ENCODE assay signal across 2 cellular contexts in genomic region chr3:117400303-117400702, GRCh38.
TF ChIP-seq lines count a peak whose summit lies in the region.

No MANE protein-coding gene starts in this region.

TF ChIP-seq in H1, 55 proteins besides CTCF, POLR2A, EP300 and RAD21:
- TF ChIP-seq POLR2AphosphoS5 (IDR thresholded peaks at IDR 0.05; ENCODE audit: low read depth, low read length) (no peak), BACH1 (IDR thresholded peaks at IDR 0.05; ENCODE audit: low read length) (no peak), JUN (IDR thresholded peaks at IDR 0.05; ENCODE audit: low read depth, low read length) (no peak), GABPA (IDR thresholded peaks at IDR 0.05; ENCODE audit: borderline replicate concordance, insufficient read depth, low read length) (no peak), SIN3A (conservative IDR thresholded peaks at IDR 0.05 in 1 of 2, IDR thresholded peaks at IDR 0.05 in 1 of 2; ENCODE audit: low read depth in 1 of 2, low read length in 2 of 2) (no peak), SAP30 (IDR thresholded peaks at IDR 0.05; ENCODE audit: insufficient read depth, insufficient replicate concordance, low read length) (no peak), JUND (IDR thresholded peaks at IDR 0.05; ENCODE audit: low read length) (no peak), KDM5A (IDR thresholded peaks at IDR 0.05; ENCODE audit: low read length) (no peak), GTF2F1 (IDR thresholded peaks at IDR 0.05; ENCODE audit: borderline replicate concordance, low read depth, low read length) (no peak), CHD2 (IDR thresholded peaks at IDR 0.05; ENCODE audit: low read length) (no peak), MAX (IDR thresholded peaks at IDR 0.05) (no peak), FOSL1 (IDR thresholded peaks at IDR 0.05; ENCODE audit: insufficient read depth, low read depth, low read length) (no peak), RBBP5 (IDR thresholded peaks at IDR 0.05; ENCODE audit: borderline replicate concordance, low read depth, low read length) (no peak)
- TF ChIP-seq, protein P1, sequence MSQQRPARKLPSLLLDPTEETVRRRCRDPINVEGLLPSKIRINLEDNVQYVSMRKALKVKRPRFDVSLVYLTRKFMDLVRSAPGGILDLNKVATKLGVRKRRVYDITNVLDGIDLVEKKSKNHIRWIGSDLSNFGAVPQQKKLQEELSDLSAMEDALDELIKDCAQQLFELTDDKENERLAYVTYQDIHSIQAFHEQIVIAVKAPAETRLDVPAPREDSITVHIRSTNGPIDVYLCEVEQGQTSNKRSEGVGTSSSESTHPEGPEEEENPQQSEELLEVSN (IDR thresholded peaks at IDR 0.05), result no peak
- TF ChIP-seq, protein P2, sequence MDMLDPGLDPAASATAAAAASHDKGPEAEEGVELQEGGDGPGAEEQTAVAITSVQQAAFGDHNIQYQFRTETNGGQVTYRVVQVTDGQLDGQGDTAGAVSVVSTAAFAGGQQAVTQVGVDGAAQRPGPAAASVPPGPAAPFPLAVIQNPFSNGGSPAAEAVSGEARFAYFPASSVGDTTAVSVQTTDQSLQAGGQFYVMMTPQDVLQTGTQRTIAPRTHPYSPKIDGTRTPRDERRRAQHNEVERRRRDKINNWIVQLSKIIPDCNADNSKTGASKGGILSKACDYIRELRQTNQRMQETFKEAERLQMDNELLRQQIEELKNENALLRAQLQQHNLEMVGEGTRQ (IDR thresholded peaks at IDR 0.05; ENCODE audit: low read length), result no peak

TF ChIP-seq in HepG2, 621 proteins besides CTCF, POLR2A, EP300 and RAD21:
- TF ChIP-seq MED8 (CRISPR knock-in tag; IDR thresholded peaks at IDR 0.05; ENCODE audit: insufficient replicate concordance), result no peak
- TF ChIP-seq ASH2L (IDR thresholded peaks at IDR 0.05; ENCODE audit: insufficient read length, low read depth, low read length), result no peak
- TF ChIP-seq, protein P3, sequence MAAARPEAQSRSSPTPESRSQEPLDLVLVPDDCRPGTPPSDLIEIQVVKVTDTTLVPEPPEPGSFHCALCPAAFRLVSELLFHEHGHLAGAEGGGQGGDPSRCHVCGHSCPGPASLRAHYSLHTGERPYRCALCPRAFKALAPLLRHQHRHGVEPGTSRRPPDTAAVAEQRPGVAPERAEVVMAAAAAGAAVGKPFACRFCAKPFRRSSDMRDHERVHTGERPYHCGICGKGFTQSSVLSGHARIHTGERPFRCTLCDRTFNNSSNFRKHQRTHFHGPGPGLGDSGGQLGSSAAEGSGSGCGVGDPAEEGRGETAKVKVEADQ (CRISPR knock-in tag; IDR thresholded peaks at IDR 0.05; ENCODE audit: borderline replicate concordance), result no peak
- no peak for TF ChIP-seq TP53 (CRISPR knock-in tag; conservative IDR thresholded peaks at IDR 0.05)
- TF ChIP-seq NR2F6 (IDR thresholded peaks at IDR 0.05), result no peak
- TF ChIP-seq NR2F6 (CRISPR knock-in tag; IDR thresholded peaks at IDR 0.05), result no peak
- TF ChIP-seq THAP11 (CRISPR knock-in tag; IDR thresholded peaks at IDR 0.05), result no peak
- TF ChIP-seq, protein P4, sequence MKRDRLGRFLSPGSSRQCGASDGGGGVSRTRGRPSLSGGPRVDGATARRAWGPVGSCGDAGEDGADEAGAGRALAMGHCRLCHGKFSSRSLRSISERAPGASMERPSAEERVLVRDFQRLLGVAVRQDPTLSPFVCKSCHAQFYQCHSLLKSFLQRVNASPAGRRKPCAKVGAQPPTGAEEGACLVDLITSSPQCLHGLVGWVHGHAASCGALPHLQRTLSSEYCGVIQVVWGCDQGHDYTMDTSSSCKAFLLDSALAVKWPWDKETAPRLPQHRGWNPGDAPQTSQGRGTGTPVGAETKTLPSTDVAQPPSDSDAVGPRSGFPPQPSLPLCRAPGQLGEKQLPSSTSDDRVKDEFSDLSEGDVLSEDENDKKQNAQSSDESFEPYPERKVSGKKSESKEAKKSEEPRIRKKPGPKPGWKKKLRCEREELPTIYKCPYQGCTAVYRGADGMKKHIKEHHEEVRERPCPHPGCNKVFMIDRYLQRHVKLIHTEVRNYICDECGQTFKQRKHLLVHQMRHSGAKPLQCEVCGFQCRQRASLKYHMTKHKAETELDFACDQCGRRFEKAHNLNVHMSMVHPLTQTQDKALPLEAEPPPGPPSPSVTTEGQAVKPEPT (CRISPR knock-in tag; IDR thresholded peaks at IDR 0.05; ENCODE audit: low read depth), result no peak
- TF ChIP-seq SP140L (CRISPR knock-in tag; IDR thresholded peaks at IDR 0.05; ENCODE audit: borderline replicate concordance), result no peak
- TF ChIP-seq RBFOX2 (IDR thresholded peaks at IDR 0.05; ENCODE audit: low read depth, low read length), result no peak
- TF ChIP-seq ZNF781 (CRISPR knock-in tag; IDR thresholded peaks at IDR 0.05; ENCODE audit: borderline replicate concordance, not compliant biosample characterization), result no peak
- no peak for TF ChIP-seq ZFX (CRISPR knock-in tag; IDR thresholded peaks at IDR 0.05; ENCODE audit: low read depth)
- TF ChIP-seq ZEB1 (IDR thresholded peaks at IDR 0.05; ENCODE audit: insufficient replicate concordance, low read depth), result no peak
- no peak for TF ChIP-seq ZNF138 (CRISPR knock-in tag; IDR thresholded peaks at IDR 0.05; ENCODE audit: low read depth)
- no peak for TF ChIP-seq ZNF547 (CRISPR knock-in tag; IDR thresholded peaks at IDR 0.05)
- no peak for TF ChIP-seq THAP7 (CRISPR knock-in tag; IDR thresholded peaks at IDR 0.05)
- TF ChIP-seq, protein P5, sequence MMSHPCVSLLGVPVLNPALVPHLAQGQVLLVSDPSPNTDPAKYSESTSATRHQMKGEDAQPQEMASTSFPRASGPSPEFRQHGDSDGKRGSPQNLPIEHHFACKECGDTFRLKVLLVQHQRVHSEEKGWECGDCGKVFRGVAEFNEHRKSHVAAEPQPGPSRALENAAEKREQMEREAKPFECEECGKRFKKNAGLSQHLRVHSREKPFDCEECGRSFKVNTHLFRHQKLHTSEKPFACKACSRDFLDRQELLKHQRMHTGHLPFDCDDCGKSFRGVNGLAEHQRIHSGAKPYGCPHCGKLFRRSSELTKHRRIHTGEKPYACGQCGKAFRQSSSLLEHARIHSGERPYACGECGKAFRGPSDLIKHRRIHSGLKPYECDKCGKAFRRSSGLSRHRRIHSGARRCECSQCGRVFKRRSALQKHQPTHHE (CRISPR knock-in tag; IDR thresholded peaks at IDR 0.05; ENCODE audit: borderline replicate concordance), result no peak
- no peak for TF ChIP-seq ZMYM3 (CRISPR knock-in tag; IDR thresholded peaks at IDR 0.05)
- TF ChIP-seq CAMTA2 (CRISPR knock-in tag; IDR thresholded peaks at IDR 0.05; ENCODE audit: borderline replicate concordance), result no peak
- TF ChIP-seq, protein P6, sequence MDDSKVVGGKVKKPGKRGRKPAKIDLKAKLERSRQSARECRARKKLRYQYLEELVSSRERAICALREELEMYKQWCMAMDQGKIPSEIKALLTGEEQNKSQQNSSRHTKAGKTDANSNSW (CRISPR knock-in tag; IDR thresholded peaks at IDR 0.05; ENCODE audit: borderline replicate concordance), result no peak
- no peak for TF ChIP-seq KDM3A (CRISPR knock-in tag; IDR thresholded peaks at IDR 0.05; ENCODE audit: low read depth)
